13 cellular contexts compared by ENCODE assay signal in genomic region chr11:65305501-65306268, GRCh38. TPM values are rescaled to one million over a fixed set of nuclear protein-coding genes. Genes with fewer than 3 reads are reported as not detected.
DNase-seq lines count a peak whose midpoint lies in the region; ATAC-seq and TF ChIP-seq lines count a peak whose summit lies in the region.
"Had no signal": no experiment of that assay in that cellular context is flagged by ENCODE, and none has a peak within 500 bp of the region (broad histone marks: within the 10 kb centered on the region; RNA-seq: fewer than 3 reads in every experiment).

No MANE protein-coding gene starts in this region.

- no peak overlapping the region for H3K27ac Mint-ChIP-seq in activated CD8-positive, alpha-beta T cell treated with anti-CD3 and anti-CD28 coated beads for 36 hours

- H3K27me3 Mint-ChIP-seq in activated CD8-positive, alpha-beta T cell treated with anti-CD3 and anti-CD28 coated beads for 36 hours, result no peaks in the 10 kb centered on the region
- H3K27me3 Mint-ChIP-seq: brain had no signal

- no peaks in the 10 kb centered on the region for H3K36me3 ChIP-seq in transverse colon

- no peaks in the 10 kb centered on the region for H3K36me3 Mint-ChIP-seq in activated CD8-positive, alpha-beta T cell treated with anti-CD3 and anti-CD28 coated beads for 36 hours (ENCODE audit: low read depth)

- H3K4me3 ChIP-seq in dorsolateral prefrontal cortex (no peak overlapping the region), transverse colon (no peak overlapping the region)

- H3K27me3 ChIP-seq in dorsolateral prefrontal cortex (no peaks in the 10 kb centered on the region), transverse colon (no peaks in the 10 kb centered on the region)

- CTCF ChIA-PET in activated CD8-positive, alpha-beta T cell treated with anti-CD3 and anti-CD28 coated beads for 36 hours (lab: Charles Lee), result interaction anchor here (0.5 to 13.6 kb wide), 3 partner anchors 10 to 453 kb away, joined by 3 to 265 read pairs (median 6); partner anchors contain the start of gene DPF2

- DNase-seq in RPMI7951 (ENCODE audit: low read depth) (peak; percentile 71), dorsolateral prefrontal cortex (no peak), mucosa of gallbladder (ENCODE audit: low spot score) (peak; percentile 61), transverse colon (peak; percentile 53), NCI-H2107 (lab: John Stamatoyannopoulos, UW) (no peak)
- no peak for DNase-seq in stimulated activated CD4-positive, alpha-beta T cell treated with anti-CD3 and anti-CD28 coated beads, Interleukin-12 subunit alpha, Interleukin-12 subunit beta, amount 100 ng/mL, for 4 hours
- no peak for DNase-seq in activated CD8-positive, alpha-beta T cell treated with anti-CD3 and anti-CD28 coated beads for 36 hours
- DNase-seq: activated T-cell treated with anti-CD3 and anti-CD28 coated beads for 4 hours; COR-L47; NCI-H526 treated with DMSO at 0.1 percent for 48 hours; stimulated activated CD4-positive, alpha-beta T cell treated with anti-CD3 and anti-CD28 coated beads, Interleukin-2, amount 100 ng/mL, for 48 hours; stimulated activated naive CD4-positive, alpha-beta T cell had no signal

- no peak overlapping the region for H3K4me3 Mint-ChIP-seq in activated CD8-positive, alpha-beta T cell treated with anti-CD3 and anti-CD28 coated beads for 36 hours
- H3K4me3 Mint-ChIP-seq: brain had no signal

- H3K4me1 Mint-ChIP-seq in activated CD8-positive, alpha-beta T cell treated with anti-CD3 and anti-CD28 coated beads for 36 hours (ENCODE audit: low read depth), result no peaks in the 10 kb centered on the region

- TF ChIP-seq EP300 in transverse colon (IDR thresholded peaks at IDR 0.05; ENCODE audit: low read depth), result no peak

- intact Hi-C loops in dorsolateral prefrontal cortex (cut with DNase I) (no loop called here), transverse colon (cut with DNase I; ENCODE audit: low total_unique reads) (no loop called here)
- intact Hi-C loops in activated CD8-positive, alpha-beta T cell treated with anti-CD3 and anti-CD28 coated beads for 36 hours (cut with micrococcal nuclease), result no loop called here

- no peak for ATAC-seq in activated CD8-positive, alpha-beta T cell treated with anti-CD3 and anti-CD28 coated beads for 36 hours

- peak overlapping the region in 48 of 59 donors; percentile 15 to 86 (median 65) for H3K27ac ChIP-seq in dorsolateral prefrontal cortex
- H3K27ac ChIP-seq in transverse colon, result peak overlapping the region; percentile 67 to 82 (median 74)

- H3K4me1 ChIP-seq in transverse colon, result peaks cover 21 to 64% (median 35%) of the 10 kb centered on the region in 4 donors

- 45 to 48% methylated on average over 2 to 16 of the region's 17 CpGs for WGBS in transverse colon (ENCODE audit: low coverage in 1 of 2), 2 donors

- H3K9me3 ChIP-seq in transverse colon, result no peaks in the 10 kb centered on the region

- TF ChIP-seq CTCF in dorsolateral prefrontal cortex (IDR thresholded peaks at IDR 0.05 in 54 of 56, conservative IDR thresholded peaks at IDR 0.05 in 2 of 56; ENCODE audit: low read depth in 1 of 56, partially characterized antibody in 56 of 56) (no peak), transverse colon (IDR thresholded peaks at IDR 0.05) (peak in 1 of 5 experiments; percentile 17)
- no peak for TF ChIP-seq CTCF in activated CD8-positive, alpha-beta T cell treated with anti-CD3 and anti-CD28 coated beads for 36 hours (IDR thresholded peaks at IDR 0.05)

- H3K9me3 Mint-ChIP-seq in activated CD8-positive, alpha-beta T cell treated with anti-CD3 and anti-CD28 coated beads for 36 hours, result no peaks in the 10 kb centered on the region

- in situ Hi-C loops in transverse colon (cut with MboI; ENCODE audit: low pct_ligation_motif_present in 1 of 4, low pct_unique_long_range_greater_than_20kb in 1 of 4, low sequenced_read_pairs in 3 of 4), result no loop called here

- POLR2A ChIA-PET in activated CD8-positive, alpha-beta T cell treated with anti-CD3 and anti-CD28 coated beads for 36 hours (lab: Charles Lee), result interaction anchor here (0.9 to 1.1 kb wide), 2 partner anchors 24 to 44 kb away, joined by 3 to 5 read pairs; partner anchors contain the start of gene POLA2

- TF ChIP-seq POLR2A in transverse colon (IDR thresholded peaks at IDR 0.05), result no peak

RNA-seq across cellular contexts. Expression of gene CDC42EP2, which starts 9.0 kb away (rescaled TPM):
- total RNA-seq in RPMI7951 (2014; rRNA removed; shearing (Covaris generic)), result 7.0 and 7.1 TPM in 2 replicates
- 10 to 100 TPM in 115 of 120 experiments, 1 to 10 TPM in 5; 7.5 to 83.6 (median 20.5) TPM for total RNA-seq in dorsolateral prefrontal cortex
- total RNA-seq in mucosa of gallbladder, result 21.5 TPM
- total RNA-seq in transverse colon, result 10 to 100 TPM in 3 of 4 donors, 1 to 10 TPM in 1; 9.1 to 22.7 (median 14.5) TPM
- 1 to 10 TPM in 1 of 2 experiments, not detected in 1; 1.2 TPM for total RNA-seq in activated CD8-positive, alpha-beta T cell treated with anti-CD3 and anti-CD28 coated beads for 36 hours

RNA-seq across cellular contexts. Expression of gene DPF2, which starts 28.0 kb away (rescaled TPM):
- total RNA-seq in RPMI7951 (2014; rRNA removed; shearing (Covaris generic)), result 41.5 and 58.9 TPM in 2 replicates
- total RNA-seq in dorsolateral prefrontal cortex (100 to 1,000 TPM in 5 of 120 experiments, 10 to 100 TPM in 115; 51.4 to 114 (median 73.5) TPM), mucosa of gallbladder (62.6 TPM), transverse colon (10 to 100 TPM; 29.1 to 50.9 (median 37.6) TPM)
- 10 to 100 TPM; 50.3 to 61.5 TPM for total RNA-seq in activated CD8-positive, alpha-beta T cell treated with anti-CD3 and anti-CD28 coated beads for 36 hours

RNA-seq across cellular contexts. Expression of gene POLA2, which starts 43.9 kb away (rescaled TPM):
- 28.1 and 43.7 TPM in 2 replicates for total RNA-seq in RPMI7951 (2014; rRNA removed; shearing (Covaris generic))
- total RNA-seq in dorsolateral prefrontal cortex, result 10 to 100 TPM in 36 of 120 experiments, 1 to 10 TPM in 84; 4.5 to 16.1 (median 8.9) TPM
- 8.7 TPM for total RNA-seq in mucosa of gallbladder
- 10 to 100 TPM in 1 of 4 donors, 1 to 10 TPM in 3; 3.0 to 17.5 (median 6.2) TPM for total RNA-seq in transverse colon
- total RNA-seq in activated CD8-positive, alpha-beta T cell treated with anti-CD3 and anti-CD28 coated beads for 36 hours, result 10 to 100 TPM; 55.2 to 63.8 TPM

RNA-seq across cellular contexts. Expression of gene TIGD3, which starts 48.9 kb away (rescaled TPM):
- 0.20 and 0.24 TPM in 2 replicates for total RNA-seq in RPMI7951 (2014; rRNA removed; shearing (Covaris generic))
- total RNA-seq in dorsolateral prefrontal cortex (1 to 10 TPM in 119 of 120 experiments, under 1 TPM in 1; 0.77 to 4.5 (median 2.4) TPM), mucosa of gallbladder (0.29 TPM), transverse colon (1 to 10 TPM in 1 of 4 donors, under 1 TPM in 2, not detected in 1; 0.48 to 3.0 (median 0.75) TPM)
- 1 to 10 TPM in 1 of 2 experiments, under 1 TPM in 1; 0.65 to 1.4 TPM for total RNA-seq in activated CD8-positive, alpha-beta T cell treated with anti-CD3 and anti-CD28 coated beads for 36 hours

Comparison
In these comparisons a context has a peak if more than half of its experiments do, and no peak if none do; other contexts are left out.
1. DNase-seq: peak in RPMI7951 (single experiment), mucosa of gallbladder (single experiment) and transverse colon (single experiment); none in dorsolateral prefrontal cortex (0 of 10), NCI-H2107 (single experiment), stimulated activated CD4-positive, alpha-beta T cell treated with anti-CD3 and anti-CD28 coated beads, Interleukin-12 subunit alpha, Interleukin-12 subunit beta, amount 100 ng/mL, for 4 hours (single experiment) and activated CD8-positive, alpha-beta T cell treated with anti-CD3 and anti-CD28 coated beads for 36 hours (single experiment).